ENCODE assay signal across 12 cellular contexts in genomic region chr14:81437226-81437625, GRCh38. TPM values are rescaled to one million over a fixed set of nuclear protein-coding genes. Genes with fewer than 3 reads are reported as not detected.
A peak's percentile ranks its signal among the peaks of the same experiment; 100 is the strongest.
DNase-seq lines count a peak whose midpoint lies in the region; ATAC-seq and TF ChIP-seq lines count a peak whose summit lies in the region.
"Had no signal": no experiment of that assay in that cellular context is flagged by ENCODE, and none has a peak within 500 bp of the region (broad histone marks: within the 10 kb centered on the region; RNA-seq: fewer than 3 reads in every experiment).

No MANE protein-coding gene starts in this region.

- no peak for DNase-seq in activated T-cell treated with anti-CD3 and anti-CD28 coated beads, Interleukin-2, amount 50 U/mL, for 72 hours
- no peak for DNase-seq in activated T-cell treated with anti-CD3 and anti-CD28 coated beads, Interleukin-2, amount 50 U/mL, for 48 hours
- DNase-seq in SHP77 (lab: John Stamatoyannopoulos, UW): peak; percentile 15 to 42
- no peak for DNase-seq in stimulated activated effector memory CD8-positive, alpha-beta T cell treated with anti-CD3 and anti-CD28 coated beads, Interleukin-12 subunit alpha, Interleukin-12 subunit beta, amount 100 ng/mL, for 72 hours (ENCODE audit: low spot score in 2 of 2)
- DNase-seq in MM.1S: no peak
- no peak for DNase-seq in D341Med (ENCODE audit: low spot score)
- DNase-seq in stimulated activated CD4-positive, alpha-beta T cell treated with anti-CD3 and anti-CD28 coated beads, Interleukin-4, amount 100 ng/mL, for 1 hour: no peak
- DNase-seq: heart left ventricle, KG1 had no signal

- H4K20me1 ChIP-seq in MM.1S (ENCODE audit: insufficient read depth, low read length): no peaks in the 10 kb centered on the region

- no peaks in the 10 kb centered on the region for H3F3A ChIP-seq in MM.1S (ENCODE audit: insufficient read depth, low read length)

- no peak for TF ChIP-seq CTCF in MM.1S (IDR thresholded peaks at IDR 0.05; ENCODE audit: low read length)

- H3K4me3 Mint-ChIP-seq in activated T-cell treated with anti-CD3 and anti-CD28 coated beads, Interleukin-2, amount 50 U/mL, for 72 hours: peak overlapping the region; percentile 68 to 75
- peak overlapping the region; percentile 67 for H3K4me3 Mint-ChIP-seq in stimulated activated effector memory CD8-positive, alpha-beta T cell treated with anti-CD3 and anti-CD28 coated beads, Interleukin-12 subunit alpha, Interleukin-12 subunit beta, amount 100 ng/mL, for 72 hours

- peak overlapping the region; percentile 80 for H3K4me3 ChIP-seq in endocrine pancreas (ENCODE audit: control insufficient read depth, insufficient read depth, low read length)
- H3K4me3 ChIP-seq in MM.1S (ENCODE audit: low read length): no peak overlapping the region

- H3K36me3 ChIP-seq in endocrine pancreas (ENCODE audit: control insufficient read depth, insufficient read depth, low read length): no peaks in the 10 kb centered on the region
- no peaks in the 10 kb centered on the region for H3K36me3 ChIP-seq in MM.1S (replicated peaks; ENCODE audit: insufficient read depth, low read length)
- H3K36me3 ChIP-seq: BLaER1 treated with 17β-estradiol and CSF1 and Interleukin-3, amounts not matched to agents 10 nM and 100 nM; heart left ventricle; vagina had no signal

- H3K9me3 Mint-ChIP-seq in activated T-cell treated with anti-CD3 and anti-CD28 coated beads, Interleukin-2, amount 50 U/mL, for 72 hours: no peaks in the 10 kb centered on the region
- no peaks in the 10 kb centered on the region for H3K9me3 Mint-ChIP-seq in stimulated activated effector memory CD8-positive, alpha-beta T cell treated with anti-CD3 and anti-CD28 coated beads, Interleukin-12 subunit alpha, Interleukin-12 subunit beta, amount 100 ng/mL, for 72 hours

- no peak overlapping the region for H3K27ac ChIP-seq in MM.1S (ENCODE audit: low read length)
- H3K27ac ChIP-seq: BLaER1 treated with 17β-estradiol and CSF1 and Interleukin-3, amounts not matched to agents 10 nM and 100 nM had no signal

- H3K36me3 Mint-ChIP-seq in activated T-cell treated with anti-CD3 and anti-CD28 coated beads, Interleukin-2, amount 50 U/mL, for 72 hours (ENCODE audit: insufficient read depth in 2 of 2): peaks cover 0 to 3% of the 10 kb centered on the region in 2 donors
- H3K36me3 Mint-ChIP-seq in stimulated activated effector memory CD8-positive, alpha-beta T cell treated with anti-CD3 and anti-CD28 coated beads, Interleukin-12 subunit alpha, Interleukin-12 subunit beta, amount 100 ng/mL, for 72 hours: no peaks in the 10 kb centered on the region

- H3K4me1 ChIP-seq in endocrine pancreas (ENCODE audit: control insufficient read depth, insufficient read depth, low read length) (peaks cover 8% of the 10 kb centered on the region), MM.1S (ENCODE audit: low read length) (0 out of 2 replicates have a peak, but pooled peaks cover 3% of the 10 kb centered on the region)

- no peak overlapping the region for H2AFZ ChIP-seq in MM.1S (ENCODE audit: low read length)

- peaks cover 3% of the 10 kb centered on the region; the same call in 1 of the 2 replicates for H3K79me2 ChIP-seq in MM.1S (ENCODE audit: low read length)

- no peaks in the 10 kb centered on the region for H3K9me2 ChIP-seq in MM.1S (replicated peaks; ENCODE audit: insufficient read depth, low read length)

- H3K27ac Mint-ChIP-seq in activated T-cell treated with anti-CD3 and anti-CD28 coated beads, Interleukin-2, amount 50 U/mL, for 72 hours: no peak overlapping the region
- no peak overlapping the region for H3K27ac Mint-ChIP-seq in stimulated activated effector memory CD8-positive, alpha-beta T cell treated with anti-CD3 and anti-CD28 coated beads, Interleukin-12 subunit alpha, Interleukin-12 subunit beta, amount 100 ng/mL, for 72 hours

- no peak for ATAC-seq in activated T-cell treated with anti-CD3 and anti-CD28 coated beads, Interleukin-2, amount 50 U/mL, for 72 hours (replicated peaks in 1 of 2)
- no peak for ATAC-seq in stimulated activated effector memory CD8-positive, alpha-beta T cell treated with anti-CD3 and anti-CD28 coated beads, Interleukin-12 subunit alpha, Interleukin-12 subunit beta, amount 100 ng/mL, for 72 hours

- H3K9ac ChIP-seq in endocrine pancreas (ENCODE audit: control insufficient read depth, insufficient read depth, low read length) (peak overlapping the region; percentile 47), MM.1S (ENCODE audit: low read length) (no peak overlapping the region)
- H3K9ac ChIP-seq: BLaER1 treated with 17β-estradiol and CSF1 and Interleukin-3, amounts not matched to agents 10 nM and 100 nM had no signal

- H3K27me3 ChIP-seq in endocrine pancreas (ENCODE audit: control insufficient read depth, insufficient read depth, low read length): no peaks in the 10 kb centered on the region
- no peaks in the 10 kb centered on the region for H3K27me3 ChIP-seq in MM.1S (replicated peaks; ENCODE audit: insufficient read depth, low read length)
- H3K27me3 ChIP-seq: vagina had no signal

- H3K4me2 ChIP-seq in MM.1S (ENCODE audit: low read depth, low read length): no peak overlapping the region

- H3K4me1 Mint-ChIP-seq in activated T-cell treated with anti-CD3 and anti-CD28 coated beads, Interleukin-2, amount 50 U/mL, for 72 hours (ENCODE audit: low read depth): peaks cover 12% of the 10 kb centered on the region
- peaks cover 17% of the 10 kb centered on the region for H3K4me1 Mint-ChIP-seq in stimulated activated effector memory CD8-positive, alpha-beta T cell treated with anti-CD3 and anti-CD28 coated beads, Interleukin-12 subunit alpha, Interleukin-12 subunit beta, amount 100 ng/mL, for 72 hours

- peaks cover 80% of the 10 kb centered on the region for H3K27me3 Mint-ChIP-seq in activated T-cell treated with anti-CD3 and anti-CD28 coated beads, Interleukin-2, amount 50 U/mL, for 72 hours (ENCODE audit: low read depth)

- no peaks in the 10 kb centered on the region for H3K9me3 ChIP-seq in endocrine pancreas (ENCODE audit: control insufficient read depth, low read length)
- H3K9me3 ChIP-seq in MM.1S (replicated peaks; ENCODE audit: insufficient read depth, low read length): no peaks in the 10 kb centered on the region
- H3K9me3 ChIP-seq: heart left ventricle, vagina had no signal

RNA-seq across cellular contexts. Expression of gene STON2, which starts 37.1 kb away (rescaled TPM):
- total RNA-seq in activated T-cell treated with anti-CD3 and anti-CD28 coated beads, Interleukin-2, amount 50 U/mL, for 72 hours: under 1 TPM; 0.10 to 0.12 TPM

Comparison
In these comparisons a context has a peak if more than half of its experiments do, and no peak if none do; other contexts are left out.
1. DNase-seq: peak in SHP77 (2 of 2); none in activated T-cell treated with anti-CD3 and anti-CD28 coated beads, Interleukin-2, amount 50 U/mL, for 72 hours (0 of 2), activated T-cell treated with anti-CD3 and anti-CD28 coated beads, Interleukin-2, amount 50 U/mL, for 48 hours (0 of 2), stimulated activated effector memory CD8-positive, alpha-beta T cell treated with anti-CD3 and anti-CD28 coated beads, Interleukin-12 subunit alpha, Interleukin-12 subunit beta, amount 100 ng/mL, for 72 hours (0 of 2), MM.1S (single experiment), D341Med (single experiment) and stimulated activated CD4-positive, alpha-beta T cell treated with anti-CD3 and anti-CD28 coated beads, Interleukin-4, amount 100 ng/mL, for 1 hour (single experiment).